In the genomic region with DNA sequence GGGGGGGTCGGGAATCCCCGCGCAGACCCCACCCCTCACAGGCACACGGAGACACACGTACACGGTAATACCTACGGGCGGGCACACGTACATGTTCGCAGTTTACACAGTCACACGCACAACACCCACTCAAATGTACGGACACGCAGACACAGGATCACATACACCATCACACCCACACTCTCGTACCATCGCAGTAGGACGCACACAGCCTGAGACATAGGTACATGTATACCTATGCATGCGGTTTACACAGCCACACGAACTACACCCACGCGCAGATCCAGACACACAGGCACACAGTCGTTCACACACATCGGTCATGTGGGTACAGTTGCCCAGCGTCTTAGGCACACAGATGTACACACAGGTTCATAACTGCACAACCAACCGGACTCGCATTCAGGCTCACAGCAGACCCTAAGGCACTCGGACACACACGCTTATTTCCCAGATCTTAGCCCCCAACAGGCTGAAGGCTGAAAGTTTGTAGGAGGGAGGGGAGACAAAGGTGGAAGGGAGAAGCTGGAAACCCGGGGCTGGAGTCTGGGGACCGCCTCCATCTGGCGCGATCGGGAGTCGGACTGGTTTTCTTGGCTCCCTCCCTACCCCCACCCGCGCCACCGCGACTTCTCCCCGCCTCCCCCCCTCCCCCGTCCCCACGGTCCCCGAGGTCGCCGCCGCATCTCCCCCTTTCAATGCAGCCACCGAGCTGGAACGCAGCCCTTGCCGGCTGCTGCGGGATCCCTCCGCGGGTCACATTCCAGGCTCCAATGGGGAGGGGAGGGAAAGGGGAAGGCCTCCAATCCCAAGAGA, we compare ENCODE assay signal across 1 cellular context.
A peak's percentile ranks its signal among the peaks of the same experiment; 100 is the strongest.
TF ChIP-seq lines count a peak whose summit lies in the region.

No MANE protein-coding gene starts in this region.

TF ChIP-seq in H1, 55 proteins besides CTCF, POLR2A, EP300 and RAD21 (continued from another document):
- no peak for TF ChIP-seq NANOG (IDR thresholded peaks at IDR 0.05; ENCODE audit: insufficient read depth, low read depth, low read length, poor library complexity, severe bottlenecking)
- TF ChIP-seq CHD7 (IDR thresholded peaks at IDR 0.05; ENCODE audit: insufficient replicate concordance, low read length) = no peak
- no peak; the same call in none of the 2 replicates for TF ChIP-seq PHF8 (conservative IDR thresholded peaks at IDR 0.05; ENCODE audit: low read depth, low read length)
- TF ChIP-seq, protein P1, sequence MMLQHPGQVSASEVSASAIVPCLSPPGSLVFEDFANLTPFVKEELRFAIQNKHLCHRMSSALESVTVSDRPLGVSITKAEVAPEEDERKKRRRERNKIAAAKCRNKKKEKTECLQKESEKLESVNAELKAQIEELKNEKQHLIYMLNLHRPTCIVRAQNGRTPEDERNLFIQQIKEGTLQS (IDR thresholded peaks at IDR 0.05; ENCODE audit: insufficient read depth, low read depth, low read length) = no peak
- no peak for TF ChIP-seq SRF (IDR thresholded peaks at IDR 0.05; ENCODE audit: low read depth, low read length)
- TF ChIP-seq BACH1 (IDR thresholded peaks at IDR 0.05; ENCODE audit: low read length) = peak; percentile 29
- no peak for TF ChIP-seq EZH2 (IDR thresholded peaks at IDR 0.05; ENCODE audit: low read depth, low read length, severe bottlenecking)
- TF ChIP-seq ATF2 (IDR thresholded peaks at IDR 0.05; ENCODE audit: low read length) = no peak
- TF ChIP-seq GTF2F1 (IDR thresholded peaks at IDR 0.05; ENCODE audit: borderline replicate concordance, low read depth, low read length) = no peak
- TF ChIP-seq JUN (IDR thresholded peaks at IDR 0.05; ENCODE audit: low read depth, low read length) = no peak
- TF ChIP-seq POLR2AphosphoS5 (IDR thresholded peaks at IDR 0.05; ENCODE audit: low read depth, low read length) = peak; percentile 74
- no peak for TF ChIP-seq RFX5 (IDR thresholded peaks at IDR 0.05; ENCODE audit: borderline replicate concordance, low read depth, low read length)
- no peak for TF ChIP-seq YY1 (IDR thresholded peaks at IDR 0.05; ENCODE audit: low read depth, low read length)
- no peak; the same call in 1 of the 2 replicates for TF ChIP-seq SP4 (IDR thresholded peaks at IDR 0.05; ENCODE audit: low read length)
- TF ChIP-seq HDAC2 (IDR thresholded peaks at IDR 0.05; ENCODE audit: borderline replicate concordance in 1 of 2, low read depth in 2 of 2, low read length in 2 of 2) = peak; percentile 4 to 25; a peak in 1 of 4 replicates
- TF ChIP-seq TEAD4 (IDR thresholded peaks at IDR 0.05; ENCODE audit: low read depth, low read length) = peak; percentile 97
- TF ChIP-seq TCF12 (IDR thresholded peaks at IDR 0.05; ENCODE audit: low read depth, low read length) = peak; percentile 50; the same call in 1 of the 2 replicates
- TF ChIP-seq BRCA1 (IDR thresholded peaks at IDR 0.05; ENCODE audit: low read depth, low read length) = no peak
- no peak for TF ChIP-seq SIX5 (IDR thresholded peaks at IDR 0.05; ENCODE audit: low read depth, low read length)
- no peak for TF ChIP-seq CTBP2 (IDR thresholded peaks at IDR 0.05; ENCODE audit: borderline replicate concordance, insufficient read depth, insufficient read length, low read length)
- TF ChIP-seq CBX8 (IDR thresholded peaks at IDR 0.05; ENCODE audit: borderline replicate concordance, low read depth, low read length) = no peak
- no peak for TF ChIP-seq CBX5 (IDR thresholded peaks at IDR 0.05; ENCODE audit: low read depth, low read length)
- peak; percentile 14 for TF ChIP-seq KDM4A (IDR thresholded peaks at IDR 0.05; ENCODE audit: low read depth, low read length, severe bottlenecking)
- TF ChIP-seq HDAC6 (IDR thresholded peaks at IDR 0.05; ENCODE audit: low read depth, low read length) = no peak
- TF ChIP-seq SAP30 (IDR thresholded peaks at IDR 0.05; ENCODE audit: insufficient read depth, insufficient replicate concordance, low read length) = peak; percentile 84
- TF ChIP-seq, protein P2, sequence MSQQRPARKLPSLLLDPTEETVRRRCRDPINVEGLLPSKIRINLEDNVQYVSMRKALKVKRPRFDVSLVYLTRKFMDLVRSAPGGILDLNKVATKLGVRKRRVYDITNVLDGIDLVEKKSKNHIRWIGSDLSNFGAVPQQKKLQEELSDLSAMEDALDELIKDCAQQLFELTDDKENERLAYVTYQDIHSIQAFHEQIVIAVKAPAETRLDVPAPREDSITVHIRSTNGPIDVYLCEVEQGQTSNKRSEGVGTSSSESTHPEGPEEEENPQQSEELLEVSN (IDR thresholded peaks at IDR 0.05) = no peak; the same call in 1 of the 2 replicates
- TF ChIP-seq GABPA (IDR thresholded peaks at IDR 0.05; ENCODE audit: borderline replicate concordance, insufficient read depth, low read length) = no peak
- TF ChIP-seq MAFK (IDR thresholded peaks at IDR 0.05; ENCODE audit: low read depth, low read length) = no peak
- no peak for TF ChIP-seq CEBPB (IDR thresholded peaks at IDR 0.05; ENCODE audit: low read depth, low read length)
- TF ChIP-seq CREB1 (IDR thresholded peaks at IDR 0.05) = peak; percentile 14; the same call in 1 of the 2 replicates
- TF ChIP-seq SP1 (IDR thresholded peaks at IDR 0.05; ENCODE audit: low read depth, low read length) = 0 out of 2 replicates have a peak, but pooled peaks have one; percentile 58
- peak; percentile 57 to 82; a peak in 2 of 4 replicates for TF ChIP-seq SIN3A (conservative IDR thresholded peaks at IDR 0.05 in 1 of 2, IDR thresholded peaks at IDR 0.05 in 1 of 2; ENCODE audit: low read depth in 1 of 2, low read length in 2 of 2)
- TF ChIP-seq ZNF274 (IDR thresholded peaks at IDR 0.05; ENCODE audit: borderline replicate concordance, extremely low read depth, low read length) = no peak
- TF ChIP-seq, protein P3, sequence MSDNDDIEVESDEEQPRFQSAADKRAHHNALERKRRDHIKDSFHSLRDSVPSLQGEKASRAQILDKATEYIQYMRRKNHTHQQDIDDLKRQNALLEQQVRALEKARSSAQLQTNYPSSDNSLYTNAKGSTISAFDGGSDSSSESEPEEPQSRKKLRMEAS (IDR thresholded peaks at IDR 0.05) = peak; percentile 37
- TF ChIP-seq JUND (IDR thresholded peaks at IDR 0.05; ENCODE audit: low read length) = no peak
- TF ChIP-seq NRF1 (IDR thresholded peaks at IDR 0.05; ENCODE audit: low read depth, low read length) = no peak
- peak; percentile 76 for TF ChIP-seq TAF1 (IDR thresholded peaks at IDR 0.05; ENCODE audit: low read depth, low read length)
- TF ChIP-seq RXRA (IDR thresholded peaks at IDR 0.05; ENCODE audit: insufficient read depth, low read depth, low read length) = 0 out of 2 replicates have a peak, but pooled peaks have one; percentile 22
- peak; percentile 68 for TF ChIP-seq TAF7 (optimal IDR thresholded peaks at IDR 0.05; ENCODE audit: borderline replicate concordance, low read depth, low read length)
- peak; percentile 69; the same call in 1 of the 2 replicates for TF ChIP-seq CHD2 (IDR thresholded peaks at IDR 0.05; ENCODE audit: low read length)
TF ChIP-seq in H1: peak in this region for 16.
